In genomic region chr22:50117168-50117762, GRCh38 we compare ENCODE assay signal across 31 cellular contexts. TPM values are rescaled to one million over a fixed set of nuclear protein-coding genes. Genes with fewer than 3 reads are reported as not detected.
"Had no signal": no experiment of that assay in that cellular context is flagged by ENCODE, and none has a peak within 500 bp of the region (broad histone marks: within the 10 kb centered on the region; RNA-seq: fewer than 3 reads in every experiment).

No MANE protein-coding gene starts in this region.

- H3K9me3 Mint-ChIP-seq: activated B cell treated with CpG ODN at 0.5 μM for 24 hours; activated CD4-positive, alpha-beta memory T cell treated with anti-CD3 and anti-CD28 coated beads for 36 hours; activated CD4-positive, alpha-beta T cell treated with anti-CD3 and anti-CD28 coated beads, Interleukin-2, amount 10 ng/mL, durations not matched to agents 24 days and 14 days; activated T-helper 2 cell treated with anti-CD3 and anti-CD28 coated beads, Interferon-gamma antibody, Interleukin-2, Interleukin-4, amounts not matched to agents 10 μg/mL and 5 μg/mL and 100 μg/mL, durations not matched to agents 14 hours and 24 hours and 36 hours had no signal

- H3K36me3 Mint-ChIP-seq: activated CD4-positive, alpha-beta memory T cell treated with anti-CD3 and anti-CD28 coated beads for 36 hours; activated naive CD8-positive, alpha-beta T cell treated with anti-CD3 and anti-CD28 coated beads, Interleukin-2, amount 10 ng/mL, durations not matched to agents 7 days and 5 days had no signal

- ATAC-seq: Panc1, Right ventricle myocardium inferior had no signal

- H3K4me2 ChIP-seq: SK-N-SH had no signal

- H3K27ac ChIP-seq: SJCRH30 had no signal

- H3K27ac Mint-ChIP-seq: activated B cell treated with CpG ODN at 0.5 μM for 24 hours; activated CD4-positive, alpha-beta memory T cell treated with anti-CD3 and anti-CD28 coated beads for 36 hours; activated CD4-positive, alpha-beta T cell treated with anti-CD3 and anti-CD28 coated beads, Interleukin-2, amount 10 ng/mL, durations not matched to agents 24 days and 14 days; activated naive CD8-positive, alpha-beta T cell treated with anti-CD3 and anti-CD28 coated beads, Interleukin-2, amount 10 ng/mL, durations not matched to agents 7 days and 5 days; activated T-helper 2 cell treated with anti-CD3 and anti-CD28 coated beads, Interferon-gamma antibody, Interleukin-2, Interleukin-4, amounts not matched to agents 10 μg/mL and 5 μg/mL and 100 μg/mL, durations not matched to agents 14 hours and 24 hours and 36 hours had no signal

- DNase-seq: activated B cell treated with CpG ODN at 0.5 μM for 24 hours; activated CD4-positive, alpha-beta memory T cell treated with anti-CD3 and anti-CD28 coated beads for 36 hours; activated CD4-positive, alpha-beta T cell treated with anti-CD3 and anti-CD28 coated beads for 1 hour; activated CD4-positive, alpha-beta T cell treated with anti-CD3 and anti-CD28 coated beads, Interleukin-2, amount 10 ng/mL, durations not matched to agents 24 days and 14 days; activated CD8-positive, alpha-beta memory T cell treated with anti-CD3 and anti-CD28 coated beads for 24 hours; activated naive CD4-positive, alpha-beta T cell treated with anti-CD3 and anti-CD28 coated beads, Interleukin-2, amount 50 U/mL, for 16 hours; activated naive CD8-positive, alpha-beta T cell treated with anti-CD3 and anti-CD28 coated beads, Interleukin-2, amount 10 ng/mL, durations not matched to agents 7 days and 5 days; activated T-cell treated with anti-CD3 and anti-CD28 coated beads for 4 hours; activated T-cell treated with anti-CD3 and anti-CD28 coated beads, Interleukin-2, amount 50 U/mL, for 48 hours; aorta; central memory CD4-positive, alpha-beta T cell; Karpas-422; MM.1S; NCI-H1105; NCI-H1436; NCI-H1694 treated with DMSO at 0.1 percent for 48 hours; NCI-H2029 treated with DMSO at 0.1 percent for 48 hours; NCI-H345; NCI-H510A; NCI-H526 treated with DMSO at 0.1 percent for 48 hours; NK-92 treated with Interleukin-12 subunit alpha and Interleukin-12 subunit beta, amount 100 ng/mL, for 24 hours; OCI-M1; RPMI8226; SJCRH30; SK-N-SH; T-helper 1 cell had no signal

- H3K4me1 Mint-ChIP-seq: activated B cell treated with CpG ODN at 0.5 μM for 24 hours had no signal

- H3K4me3 Mint-ChIP-seq: activated B cell treated with CpG ODN at 0.5 μM for 24 hours; activated CD4-positive, alpha-beta memory T cell treated with anti-CD3 and anti-CD28 coated beads for 36 hours; activated CD4-positive, alpha-beta T cell treated with anti-CD3 and anti-CD28 coated beads, Interleukin-2, amount 10 ng/mL, durations not matched to agents 24 days and 14 days; activated naive CD8-positive, alpha-beta T cell treated with anti-CD3 and anti-CD28 coated beads, Interleukin-2, amount 10 ng/mL, durations not matched to agents 7 days and 5 days had no signal

- H3K9ac ChIP-seq: SK-N-SH had no signal

- H3K4me3 ChIP-seq: SJCRH30 had no signal

- FAIRE-seq: bronchial epithelial cell had no signal

- H3K36me3 ChIP-seq: SJCRH30 had no signal

- H3K9me3 ChIP-seq: SJCRH30, SK-N-SH had no signal

RNA-seq across cellular contexts. Expression of gene MOV10L1, which starts 27.5 kb away (rescaled TPM):
- total RNA-seq: activated B cell treated with CpG ODN at 0.5 μM for 24 hours; activated CD4-positive, alpha-beta memory T cell treated with anti-CD3 and anti-CD28 coated beads for 36 hours; activated CD4-positive, alpha-beta T cell treated with anti-CD3 and anti-CD28 coated beads, Interleukin-2, amount 10 ng/mL, durations not matched to agents 24 days and 14 days; activated naive CD8-positive, alpha-beta T cell treated with anti-CD3 and anti-CD28 coated beads, Interleukin-2, amount 10 ng/mL, durations not matched to agents 7 days and 5 days; Right ventricle myocardium inferior; SJCRH30; T-helper 2 cell treated with Interferon-gamma antibody and Interleukin-4, amounts not matched to agents 100 ng/mL and 5 ng/mL, for 36 hours had no signal

RNA-seq across cellular contexts. Expression of gene MLC1, which starts 32.0 kb away (rescaled TPM):
- total RNA-seq: activated B cell treated with CpG ODN at 0.5 μM for 24 hours; activated CD4-positive, alpha-beta memory T cell treated with anti-CD3 and anti-CD28 coated beads for 36 hours; activated CD4-positive, alpha-beta T cell treated with anti-CD3 and anti-CD28 coated beads, Interleukin-2, amount 10 ng/mL, durations not matched to agents 24 days and 14 days; activated T-helper 2 cell treated with anti-CD3 and anti-CD28 coated beads, Interferon-gamma antibody, Interleukin-2, Interleukin-4, amounts not matched to agents 10 μg/mL and 5 μg/mL and 100 μg/mL, durations not matched to agents 14 hours and 24 hours and 36 hours; bronchial epithelial cell had no signal
- polyA plus RNA-seq: SK-N-SH had no signal

RNA-seq across cellular contexts. Expression of gene PANX2, which starts 53.3 kb away (rescaled TPM):
- total RNA-seq: SJCRH30 had no signal

RNA-seq across cellular contexts. Expression of gene TTLL8, which starts 59.2 kb away (rescaled TPM):
- total RNA-seq: activated B cell treated with CpG ODN at 0.5 μM for 24 hours; activated CD4-positive, alpha-beta memory T cell treated with anti-CD3 and anti-CD28 coated beads for 36 hours; activated CD4-positive, alpha-beta T cell treated with anti-CD3 and anti-CD28 coated beads, Interleukin-2, amount 10 ng/mL, durations not matched to agents 24 days and 14 days; activated naive CD8-positive, alpha-beta T cell treated with anti-CD3 and anti-CD28 coated beads, Interleukin-2, amount 10 ng/mL, durations not matched to agents 7 days and 5 days; activated T-helper 2 cell treated with anti-CD3 and anti-CD28 coated beads, Interferon-gamma antibody, Interleukin-2, Interleukin-4, amounts not matched to agents 10 μg/mL and 5 μg/mL and 100 μg/mL, durations not matched to agents 14 hours and 24 hours and 36 hours; aorta; bronchial epithelial cell; Right ventricle myocardium inferior; SJCRH30; T-helper 2 cell treated with Interferon-gamma antibody and Interleukin-4, amounts not matched to agents 100 ng/mL and 5 ng/mL, for 36 hours had no signal
- polyA plus RNA-seq: aorta, SK-N-SH had no signal
